In the genomic region with DNA sequence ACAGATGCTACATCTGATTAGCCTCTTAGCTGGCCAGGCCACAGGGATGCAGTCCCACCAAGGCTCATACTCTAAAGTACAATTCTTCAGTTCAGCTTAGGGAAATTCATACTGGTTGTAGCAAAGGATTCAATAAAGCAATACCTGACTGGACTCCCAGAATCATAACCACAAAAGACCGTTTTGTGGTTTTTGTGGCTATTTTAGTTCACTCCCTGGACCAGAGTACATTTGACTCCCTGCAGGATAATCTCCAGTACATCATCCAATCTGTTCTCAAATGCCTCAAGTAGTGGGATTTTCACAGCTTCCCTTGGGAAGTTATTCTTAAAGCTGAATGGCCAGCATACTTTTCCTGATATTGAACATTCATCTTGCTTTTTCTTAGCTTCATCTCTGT, we compare ENCODE assay signal across 21 cellular contexts.
"Had no signal": no experiment of that assay in that cellular context is flagged by ENCODE, and none has a peak within 500 bp of the region (broad histone marks: within the 10 kb centered on the region; RNA-seq: fewer than 3 reads in every experiment).

No MANE protein-coding gene starts in this region.

- H3K9me3 Mint-ChIP-seq: activated naive CD4-positive, alpha-beta T cell treated with anti-CD3 and anti-CD28 coated beads, Interleukin-2, amount 50 U/mL, for 24 hours; mesothelial cell of epicardium; nephron had no signal

- H3K27ac ChIP-seq: body of pancreas, dorsolateral prefrontal cortex, gastrocnemius medialis, heart left ventricle, left lung, tibial artery, VCaP had no signal

- H3K4me1 ChIP-seq: body of pancreas, gastrocnemius medialis, heart left ventricle, left lung, tibial artery had no signal

- H3K27ac Mint-ChIP-seq: activated naive CD4-positive, alpha-beta T cell treated with anti-CD3 and anti-CD28 coated beads, Interleukin-2, amount 50 U/mL, for 24 hours; mesothelial cell of epicardium; nephron had no signal

- ATAC-seq: body of pancreas; gastrocnemius medialis; heart left ventricle; left lung; stimulated activated naive CD8-positive, alpha-beta T cell treated with anti-CD3 and anti-CD28 coated beads, Interleukin-15, Interleukin-2, amounts not matched to agents 100 U/mL and 50 U/mL, for 24 hours had no signal

- H3K9me3 ChIP-seq: body of pancreas, gastrocnemius medialis, heart left ventricle, left lung, tibial artery had no signal

- H3K36me3 Mint-ChIP-seq: activated naive CD4-positive, alpha-beta T cell treated with anti-CD3 and anti-CD28 coated beads, Interleukin-2, amount 50 U/mL, for 24 hours; mesothelial cell of epicardium had no signal

- H3K4me3 ChIP-seq: body of pancreas, dorsolateral prefrontal cortex, gastrocnemius medialis, heart left ventricle, left lung, tibial artery had no signal

- H3K27me3 Mint-ChIP-seq: activated naive CD4-positive, alpha-beta T cell treated with anti-CD3 and anti-CD28 coated beads, Interleukin-2, amount 50 U/mL, for 24 hours had no signal

- H3K36me3 ChIP-seq: gastrocnemius medialis, heart left ventricle, left lung, tibial artery had no signal

- DNase-seq: activated CD4-positive, alpha-beta T cell treated with anti-CD3 and anti-CD28 coated beads for 1 hour; activated CD8-positive, alpha-beta memory T cell treated with anti-CD3 and anti-CD28 coated beads for 24 hours; activated CD8-positive, alpha-beta memory T cell treated with anti-CD3 and anti-CD28 coated beads, Interleukin-2, amount 50 U/mL, for 48 hours; activated gamma-delta T cell; body of pancreas; caudate nucleus; dorsolateral prefrontal cortex; gastrocnemius medialis; heart left ventricle; left lung; nucleus accumbens; posterior cingulate gyrus; retina; stimulated activated naive CD8-positive, alpha-beta T cell treated with anti-CD3 and anti-CD28 coated beads, Interleukin-15, Interleukin-2, amounts not matched to agents 100 U/mL and 50 U/mL, for 24 hours; substantia nigra; T-helper 2 cell; tibial artery had no signal

- H3K4me1 Mint-ChIP-seq: activated naive CD4-positive, alpha-beta T cell treated with anti-CD3 and anti-CD28 coated beads, Interleukin-2, amount 50 U/mL, for 24 hours; mesothelial cell of epicardium; nephron had no signal

- H3K4me3 Mint-ChIP-seq: activated naive CD4-positive, alpha-beta T cell treated with anti-CD3 and anti-CD28 coated beads, Interleukin-2, amount 50 U/mL, for 24 hours; mesothelial cell of epicardium; nephron had no signal

- H3K27me3 ChIP-seq: body of pancreas, dorsolateral prefrontal cortex, gastrocnemius medialis, heart left ventricle, left lung had no signal
